Comparison of ENCODE assay signal across 15 cellular contexts in genomic region chr16:70575376-70575775, GRCh38. TPM values are rescaled to one million over a fixed set of nuclear protein-coding genes. Genes with fewer than 3 reads are reported as not detected.
DNase-seq lines count a peak whose midpoint lies in the region; ATAC-seq and TF ChIP-seq lines count a peak whose summit lies in the region.
"Had no signal": no experiment of that assay in that cellular context is flagged by ENCODE, and none has a peak within 500 bp of the region (broad histone marks: within the 10 kb centered on the region; RNA-seq: fewer than 3 reads in every experiment).

No MANE protein-coding gene starts in this region.

- no TSS peak for BruUV-seq in HCT116 (replicated peaks; lab: Mats Ljungman, UMichigan)

- H3K9me3 Mint-ChIP-seq in osteocyte (ENCODE audit: unreplicated experiment): no peaks in the 10 kb centered on the region
- H3K9me3 Mint-ChIP-seq in activated T-cell treated with anti-CD3 and anti-CD28 coated beads, Interleukin-2, amount 50 U/mL, for 4 hours: no peaks in the 10 kb centered on the region

- POLR2A ChIA-PET in HCT116 (lab: Charles Lee): no interaction called here

- H3K9ac ChIP-seq in HCT116 (ENCODE audit: low read length): no peak overlapping the region

- intact Hi-C loops in HCT116 (cut with micrococcal nuclease): no loop called here

- no peak for TF ChIP-seq RAD21 in HCT116 (IDR thresholded peaks at IDR 0.05; ENCODE audit: low read depth)

- H3K9me3 ChIP-seq in HCT116 (ENCODE audit: control insufficient read depth in 1 of 2, insufficient read depth in 1 of 2, low read depth in 1 of 2, low read length in 2 of 2): no peaks in the 10 kb centered on the region
- H3K9me3 ChIP-seq: mucosa of descending colon, upper lobe of left lung had no signal

- no peak for TF ChIP-seq POLR2A in HCT116 (IDR thresholded peaks at IDR 0.05; ENCODE audit: borderline replicate concordance, extremely low read depth, insufficient read depth, insufficient read length)

- H3K27ac ChIP-seq in HCT116 (ENCODE audit: low read depth, low read length) (0 out of 2 replicates have a peak overlapping the region, but pooled peaks have one; percentile 17), coronary artery (peak overlapping the region; percentile 47 to 66)

- H3K4me2 ChIP-seq in HCT116 (ENCODE audit: low read length): no peak overlapping the region

- H3K36me3 Mint-ChIP-seq in osteocyte (ENCODE audit: unreplicated experiment): peaks cover 24% of the 10 kb centered on the region
- peaks cover 38% of the 10 kb centered on the region for H3K36me3 Mint-ChIP-seq in activated T-cell treated with anti-CD3 and anti-CD28 coated beads, Interleukin-2, amount 50 U/mL, for 4 hours (ENCODE audit: insufficient read depth)

- RAD21 ChIA-PET in HCT116 (lab: Charles Lee; ENCODE audit: low non-redundant PET in 1 of 2, low total read pairs in 2 of 2, uncharacterized antibody in 2 of 2, unreplicated experiment in 2 of 2): no interaction called here

- CTCF ChIA-PET in HCT116 (lab: Charles Lee): no interaction called here

- DNase-seq in ELR (ENCODE audit: low read depth): peak; percentile 13
- DNase-seq in HCT116 (ENCODE audit: low read depth, low spot score): no peak
- no peak for DNase-seq in coronary artery (ENCODE audit: low spot score)
- DNase-seq in osteocyte (ENCODE audit: extremely low spot score, unreplicated experiment): no peak
- DNase-seq in activated T-cell treated with anti-CD3 and anti-CD28 coated beads, Interleukin-2, amount 50 U/mL, for 4 hours: no peak
- DNase-seq: activated CD8-positive, alpha-beta memory T cell treated with anti-CD3 and anti-CD28 coated beads for 24 hours; activated naive CD4-positive, alpha-beta T cell treated with Interleukin-2 at 50 U/mL for 16 hours; glutamatergic neuron; mucosa of descending colon; NCI-H1092 treated with DMSO at 0.1 percent for 48 hours; posterior cingulate gyrus; stimulated activated CD8-positive, alpha-beta memory T cell treated with anti-CD3 and anti-CD28 coated beads, Interleukin-4, amount 100 ng/mL, for 48 hours; upper lobe of left lung had no signal

- H4K20me1 ChIP-seq in HCT116 (ENCODE audit: insufficient read depth): peaks cover 7% of the 10 kb centered on the region; the same call in 1 of the 2 replicates

- peaks cover 22% of the 10 kb centered on the region; the same call in 1 of the 2 replicates for H3K79me2 ChIP-seq in HCT116 (ENCODE audit: insufficient read depth, low read length)

- H3K27ac Mint-ChIP-seq in osteocyte (ENCODE audit: unreplicated experiment): peak overlapping the region; percentile 97

- H3K4me3 ChIP-seq in HCT116 (replicated peaks in 1 of 2; ENCODE audit: low read depth in 1 of 2, low read length in 2 of 2): no peak overlapping the region
- no peak overlapping the region for H3K4me3 ChIP-seq in coronary artery
- H3K4me3 ChIP-seq: mucosa of descending colon, upper lobe of left lung had no signal

- no peaks in the 10 kb centered on the region for H3K27me3 Mint-ChIP-seq in osteocyte (ENCODE audit: unreplicated experiment)
- H3K27me3 Mint-ChIP-seq in activated T-cell treated with anti-CD3 and anti-CD28 coated beads, Interleukin-2, amount 50 U/mL, for 4 hours (ENCODE audit: low read depth): no peaks in the 10 kb centered on the region

- H3K4me1 ChIP-seq in HCT116 (ENCODE audit: control insufficient read depth in 1 of 2, insufficient read depth in 2 of 2, low read length in 2 of 2): peaks cover 8 to 26% of the 10 kb centered on the region in 2 experiments; a peak in 3 of 4 replicates

- no peak overlapping the region for H2AFZ ChIP-seq in HCT116 (ENCODE audit: low read depth, low read length, poor library complexity, severe bottlenecking)

- peaks cover 81% of the 10 kb centered on the region for H3K4me1 Mint-ChIP-seq in osteocyte (ENCODE audit: unreplicated experiment)
- peaks cover 16% of the 10 kb centered on the region for H3K4me1 Mint-ChIP-seq in activated T-cell treated with anti-CD3 and anti-CD28 coated beads, Interleukin-2, amount 50 U/mL, for 4 hours (ENCODE audit: low read depth)

- H3K4me3 Mint-ChIP-seq in osteocyte (ENCODE audit: unreplicated experiment): no peak overlapping the region
- no peak overlapping the region for H3K4me3 Mint-ChIP-seq in activated T-cell treated with anti-CD3 and anti-CD28 coated beads, Interleukin-2, amount 50 U/mL, for 4 hours

- ATAC-seq in HCT116: no peak
- no peak for ATAC-seq in HG03520 (IDR thresholded peaks at IDR 0.05; ENCODE audit: unreplicated experiment)
- no peak for ATAC-seq in GM18517 (IDR thresholded peaks at IDR 0.05; ENCODE audit: unreplicated experiment)
- ATAC-seq in activated T-cell treated with anti-CD3 and anti-CD28 coated beads, Interleukin-2, amount 50 U/mL, for 4 hours: no peak
- ATAC-seq: mucosa of descending colon had no signal

- no peaks in the 10 kb centered on the region for H3K9me2 ChIP-seq in HCT116 (ENCODE audit: insufficient read depth)

- H3K36me3 ChIP-seq in HCT116 (ENCODE audit: control insufficient read depth in 1 of 2, insufficient read depth in 2 of 2, low read length in 2 of 2): peaks cover 37 to 43% of the 10 kb centered on the region in 2 experiments

- H3K27me3 ChIP-seq in HCT116 (ENCODE audit: insufficient read depth, low read length): no peaks in the 10 kb centered on the region
- H3K27me3 ChIP-seq: upper lobe of left lung had no signal

- TF ChIP-seq CTCF in HCT116 (IDR thresholded peaks at IDR 0.05 in 2 of 3, conservative IDR thresholded peaks at IDR 0.05 in 1 of 3; ENCODE audit: borderline replicate concordance in 1 of 3, insufficient read depth in 1 of 3, low read depth in 2 of 3, low read length in 2 of 3): no peak
- TF ChIP-seq CTCF in coronary artery (IDR thresholded peaks at IDR 0.05): no peak
- no peak for TF ChIP-seq CTCF in osteocyte (IDR thresholded peaks at IDR 0.05)

TF ChIP-seq in HCT116, 20 proteins besides CTCF, POLR2A, EP300 and RAD21:
- TF ChIP-seq ZNF274 (IDR thresholded peaks at IDR 0.05; ENCODE audit: low read depth, low read length): no peak
- TF ChIP-seq ELF1 (IDR thresholded peaks at IDR 0.05; ENCODE audit: borderline replicate concordance, low read depth): no peak
- no peak for TF ChIP-seq JUND (IDR thresholded peaks at IDR 0.05)
- TF ChIP-seq POLR2AphosphoS5 (IDR thresholded peaks at IDR 0.05; ENCODE audit: low read depth, low read length): no peak
- TF ChIP-seq EZH2 (IDR thresholded peaks at IDR 0.05): no peak
- TF ChIP-seq TCF7L2 (IDR thresholded peaks at IDR 0.05; ENCODE audit: borderline replicate concordance, extremely low read depth, insufficient read depth, insufficient read length): no peak
- no peak for TF ChIP-seq EGR1 (IDR thresholded peaks at IDR 0.05; ENCODE audit: low read depth)
- no peak for TF ChIP-seq SP1 (IDR thresholded peaks at IDR 0.05; ENCODE audit: low read depth)
- no peak for TF ChIP-seq SIN3A (IDR thresholded peaks at IDR 0.05; ENCODE audit: low read depth)
- no peak for TF ChIP-seq FOSL1 (IDR thresholded peaks at IDR 0.05; ENCODE audit: low read depth)
- TF ChIP-seq SRF (IDR thresholded peaks at IDR 0.05; ENCODE audit: low read depth): no peak
- no peak for TF ChIP-seq ATF3 (IDR thresholded peaks at IDR 0.05)
- TF ChIP-seq ZBTB33 (IDR thresholded peaks at IDR 0.05; ENCODE audit: extremely low read depth, insufficient replicate concordance, low read length): no peak

RNA-seq across cellular contexts. Expression of gene SF3B3, which starts 51.8 kb away (rescaled TPM):
- 403 TPM for total RNA-seq in HCT116 (2021; ENCODE audit: unreplicated experiment)
- polyA plus RNA-seq in HCT116 (2012): 155 and 170 TPM in 2 replicates
- total RNA-seq in osteocyte: 307 and 319 TPM in 2 replicates
- 100 to 1,000 TPM; 647 to 745 (median 710) TPM for total RNA-seq in activated T-cell treated with anti-CD3 and anti-CD28 coated beads, Interleukin-2, amount 50 U/mL, for 4 hours

RNA-seq across cellular contexts. Expression of gene COG4, which starts 52.0 kb away (rescaled TPM):
- total RNA-seq in HCT116 (2021; ENCODE audit: unreplicated experiment): 54.2 TPM
- polyA plus RNA-seq in HCT116 (2012): 39.1 and 40.5 TPM in 2 replicates
- 69.9 and 75.8 TPM in 2 replicates for total RNA-seq in osteocyte
- 10 to 100 TPM; 24.0 to 31.6 (median 29.3) TPM for total RNA-seq in activated T-cell treated with anti-CD3 and anti-CD28 coated beads, Interleukin-2, amount 50 U/mL, for 4 hours
